ENCODE assay signal across 32 cellular contexts in genomic region chr9:133538851-133539250, GRCh38. TPM values are rescaled to one million over a fixed set of nuclear protein-coding genes. Genes with fewer than 3 reads are reported as not detected.
DNase-seq lines count a peak whose midpoint lies in the region; ATAC-seq and TF ChIP-seq lines count a peak whose summit lies in the region.
"Had no signal": no experiment of that assay in that cellular context is flagged by ENCODE, and none has a peak within 500 bp of the region (broad histone marks: within the 10 kb centered on the region; RNA-seq: fewer than 3 reads in every experiment).

No MANE protein-coding gene starts in this region.

- H3K79me2 ChIP-seq in mesendoderm (ENCODE audit: control insufficient read depth, insufficient read depth, low read length) (no peaks in the 10 kb centered on the region), GM23338 (replicated peaks; ENCODE audit: insufficient read depth) (no peaks in the 10 kb centered on the region)

- H3K4me3 ChIP-seq in heart left ventricle (peak overlapping the region in 8 of 12 donors; percentile 13 to 43 (median 36)), mesendoderm (ENCODE audit: low read length) (no peak overlapping the region), GM23338 (no peak overlapping the region)
- H3K4me3 ChIP-seq: GM23248, MG63 had no signal

- no peak overlapping the region for H2BK15ac ChIP-seq in mesendoderm (replicated peaks; ENCODE audit: low read depth)

- H3K56ac ChIP-seq in mesendoderm (ENCODE audit: low read length), result peak overlapping the region; percentile 82

- peaks cover 21% of the 10 kb centered on the region for H3K27me3 Mint-ChIP-seq in GM23338 (ENCODE audit: insufficient read depth, low read depth, poor library complexity)

- no peak overlapping the region for H2BK120ac ChIP-seq in mesendoderm (ENCODE audit: low read depth, low read length)

- H3K27ac ChIP-seq in heart left ventricle (peak overlapping the region in 10 of 12 donors; percentile 44 to 80 (median 68)), caudate nucleus (ENCODE audit: low read depth, low read length) (peak overlapping the region; percentile 49), mesendoderm (ENCODE audit: low read depth, low read length) (no peak overlapping the region), substantia nigra (ENCODE audit: low read depth, low read length, poor library complexity, severe bottlenecking) (peak overlapping the region; percentile 89), GM23338 (ENCODE audit: low read depth) (no peak overlapping the region)
- H3K27ac ChIP-seq: GM23248 had no signal

- no peak for TF ChIP-seq POLR2A in heart left ventricle (IDR thresholded peaks at IDR 0.05)

- H2AFZ ChIP-seq in GM23338, result no peak overlapping the region
- H2AFZ ChIP-seq: GM23248 had no signal

- WGBS in heart left ventricle, 4 donors, result 85 to 90% (median 87%) methylated on average over 6 to 9 of the region's 9 CpGs
- WGBS in mesendoderm (ENCODE audit: extremely low coverage, insufficient coverage, low lambda C conversion rate), result no CpG with 5 or more reads among the region's 9 CpGs

- no peak overlapping the region for H4K8ac ChIP-seq in mesendoderm (ENCODE audit: low read depth, low read length)

- H3K36me3 Mint-ChIP-seq in GM23338 (ENCODE audit: low read depth), result no peaks in the 10 kb centered on the region
- H3K36me3 Mint-ChIP-seq: activated naive CD4-positive, alpha-beta T cell treated with anti-CD3 and anti-CD28 coated beads, Interleukin-2, amount 10 ng/mL, durations not matched to agents 7 days and 5 days; CD8-positive, alpha-beta memory T cell; naive thymus-derived CD4-positive, alpha-beta T cell had no signal

- H3K79me1 ChIP-seq in mesendoderm (ENCODE audit: low read length), result no peaks in the 10 kb centered on the region

- H3K4ac ChIP-seq in mesendoderm (ENCODE audit: low read depth, low read length), result no peak overlapping the region

- DNase-seq in heart left ventricle (no peak), left ventricle myocardium superior (no peak), caudate nucleus (lab: John Stamatoyannopoulos, UW) (no peak), mesendoderm (no peak), substantia nigra (lab: John Stamatoyannopoulos, UW) (no peak), anterior cingulate cortex (lab: John Stamatoyannopoulos, UW) (no peak), GM23338 (ENCODE audit: low spot score) (no peak), midbrain (lab: John Stamatoyannopoulos, UW) (no peak)
- DNase-seq: activated CD4-positive, alpha-beta T cell treated with anti-CD3 and anti-CD28 coated beads, Interleukin-2, amount 50 U/mL, for 48 hours; activated naive CD4-positive, alpha-beta T cell treated with anti-CD3 and anti-CD28 coated beads, Interleukin-2, amount 10 ng/mL, durations not matched to agents 7 days and 5 days; amniotic stem cell; CD8-positive, alpha-beta memory T cell; effector memory CD4-positive, alpha-beta T cell; erythroblast; KBM-7; kidney glomerular epithelial cell; MG63; naive thymus-derived CD4-positive, alpha-beta T cell; NCI-H2081; NCI-H345; NCI-H748 treated with DMSO at 0.1 percent for 48 hours; retina; stimulated activated CD4-positive, alpha-beta T cell treated with anti-CD3 and anti-CD28 coated beads, Interleukin-2, amount 100 ng/mL, for 48 hours; T-helper 1 cell had no signal

- TF ChIP-seq CTCF in heart left ventricle (IDR thresholded peaks at IDR 0.05) (no peak), GM23338 (conservative IDR thresholded peaks at IDR 0.05; ENCODE audit: low read depth in 2 of 2) (no peak)

- H3K36me3 ChIP-seq in heart left ventricle (peaks cover 0 to 32% (median 0%) of the 10 kb centered on the region in 9 donors), mesendoderm (ENCODE audit: control insufficient read depth, insufficient read depth, low read length) (no peaks in the 10 kb centered on the region), GM23338 (ENCODE audit: insufficient read depth) (no peaks in the 10 kb centered on the region)
- H3K36me3 ChIP-seq: MG63, uterus had no signal

- no peak overlapping the region for H3K27ac Mint-ChIP-seq in GM23338
- H3K27ac Mint-ChIP-seq: activated naive CD4-positive, alpha-beta T cell treated with anti-CD3 and anti-CD28 coated beads, Interleukin-2, amount 10 ng/mL, durations not matched to agents 7 days and 5 days; activated T-helper 1 cell treated with anti-CD3 and anti-CD28 coated beads, Interleukin-12 subunit alpha, Interleukin-12 subunit beta, Interleukin-2, Interleukin-4 antibody, amounts not matched to agents 30 ng/mL and 10 ng/mL and 1 ng/mL, durations not matched to agents 14 hours and 24 hours and 36 hours; CD8-positive, alpha-beta memory T cell; naive thymus-derived CD4-positive, alpha-beta T cell had no signal

- no peak overlapping the region for H4K5ac ChIP-seq in mesendoderm (ENCODE audit: low read length)

- no peaks in the 10 kb centered on the region for H3K9me3 ChIP-seq in heart left ventricle
- H3K9me3 ChIP-seq: MG63, uterus had no signal

- peak overlapping the region; percentile 72 for H3K9ac ChIP-seq in mesendoderm (ENCODE audit: low read length)
- H3K9ac ChIP-seq: GM23248 had no signal

- peaks cover 0 to 64% (median 37%) of the 10 kb centered on the region in 12 donors for H3K4me1 ChIP-seq in heart left ventricle
- H3K4me1 ChIP-seq in mesendoderm (ENCODE audit: control insufficient read depth, low read depth, low read length), result peaks cover 10% of the 10 kb centered on the region
- H3K4me1 ChIP-seq in GM23338 (ENCODE audit: insufficient read depth), result peaks cover 3% of the 10 kb centered on the region; the same call in 1 of the 2 replicates

- H2AK5ac ChIP-seq in mesendoderm (ENCODE audit: low read length), result no peak overlapping the region

- no peaks in the 10 kb centered on the region for H3K9me3 Mint-ChIP-seq in GM23338
- H3K9me3 Mint-ChIP-seq: activated naive CD4-positive, alpha-beta T cell treated with anti-CD3 and anti-CD28 coated beads, Interleukin-2, amount 10 ng/mL, durations not matched to agents 7 days and 5 days; activated T-helper 1 cell treated with anti-CD3 and anti-CD28 coated beads, Interleukin-12 subunit alpha, Interleukin-12 subunit beta, Interleukin-2, Interleukin-4 antibody, amounts not matched to agents 30 ng/mL and 10 ng/mL and 1 ng/mL, durations not matched to agents 14 hours and 24 hours and 36 hours; CD8-positive, alpha-beta memory T cell; naive thymus-derived CD4-positive, alpha-beta T cell had no signal

- peaks cover 19% of the 10 kb centered on the region for H3K4me1 Mint-ChIP-seq in GM23338
- H3K4me1 Mint-ChIP-seq: activated naive CD4-positive, alpha-beta T cell treated with anti-CD3 and anti-CD28 coated beads, Interleukin-2, amount 10 ng/mL, durations not matched to agents 7 days and 5 days had no signal

- H3K4me2 ChIP-seq in mesendoderm (ENCODE audit: low read length) (no peak overlapping the region), GM23338 (no peak overlapping the region)

- no peaks in the 10 kb centered on the region for H3F3A ChIP-seq in GM23338 (replicated peaks; ENCODE audit: low read depth)

- no peak overlapping the region for H3K18ac ChIP-seq in mesendoderm (ENCODE audit: low read length)

- no peak overlapping the region for H2BK5ac ChIP-seq in mesendoderm (ENCODE audit: low read length)

- ATAC-seq in heart left ventricle (no peak), left ventricle myocardium superior (no peak), GM23338 (no peak)
- ATAC-seq: naive thymus-derived CD4-positive, alpha-beta T cell had no signal

- H4K20me1 ChIP-seq in GM23338 (replicated peaks; ENCODE audit: insufficient read depth), result no peaks in the 10 kb centered on the region

- H3K9me2 ChIP-seq in GM23338 (ENCODE audit: insufficient read depth), result no peaks in the 10 kb centered on the region

- no peak overlapping the region for H3K4me3 Mint-ChIP-seq in GM23338
- H3K4me3 Mint-ChIP-seq: activated naive CD4-positive, alpha-beta T cell treated with anti-CD3 and anti-CD28 coated beads, Interleukin-2, amount 10 ng/mL, durations not matched to agents 7 days and 5 days; activated T-helper 1 cell treated with anti-CD3 and anti-CD28 coated beads, Interleukin-12 subunit alpha, Interleukin-12 subunit beta, Interleukin-2, Interleukin-4 antibody, amounts not matched to agents 30 ng/mL and 10 ng/mL and 1 ng/mL, durations not matched to agents 14 hours and 24 hours and 36 hours; CD8-positive, alpha-beta memory T cell; naive thymus-derived CD4-positive, alpha-beta T cell had no signal

- H3K27me3 ChIP-seq in heart left ventricle (peaks cover 0 to 12% (median 0%) of the 10 kb centered on the region in 9 donors), mesendoderm (ENCODE audit: insufficient read depth, low read length, poor library complexity) (no peaks in the 10 kb centered on the region), GM23338 (ENCODE audit: insufficient read depth) (peaks cover 4% of the 10 kb centered on the region; the same call in 1 of the 2 replicates)
- H3K27me3 ChIP-seq: MG63, uterus had no signal

- intact Hi-C loops in heart left ventricle (cut with DNase I) (loop anchor here in 3 of 10 donors (1.0 to 10.0 kb wide), 5 partner anchors 19 to 456 kb away; partner anchors contain the start of gene VAV2 (in 1 of the 3)), left ventricle myocardium superior (cut with micrococcal nuclease) (no loop called here)

- H3K23ac ChIP-seq in mesendoderm (ENCODE audit: low read length), result no peak overlapping the region

TF ChIP-seq in GM23338, 12 proteins besides CTCF, POLR2A, EP300 and RAD21 (continues in another document):
- TF ChIP-seq EZH2phosphoT487 (IDR thresholded peaks at IDR 0.05; ENCODE audit: unreplicated experiment), result no peak

RNA-seq across cellular contexts. Expression of gene ADAMTSL2, which starts 4.3 kb away (rescaled TPM):
- total RNA-seq in heart left ventricle (1 to 10 TPM; 2.3 to 5.1 (median 4.2) TPM), left ventricle myocardium superior (5.1 TPM)
- polyA plus RNA-seq in heart left ventricle (1 to 10 TPM; 2.3 to 3.5 TPM), GM23338 (2016; fragmentation: Nextera tagmentation; extraction: Ambion mirVana) (0.15 and 0.21 TPM in 2 replicates)
- polyA plus RNA-seq in mesendoderm (2013, experiment 1 of 2), result 0.32 TPM
- 0.29 TPM for polyA plus RNA-seq in mesendoderm (2013, experiment 2 of 2)
- 0.66 and 1.1 TPM in 2 replicates for total RNA-seq in GM23338 (2014; rRNA removed; shearing (Covaris generic))
- total RNA-seq: activated T-helper 1 cell treated with anti-CD3 and anti-CD28 coated beads, Interleukin-12 subunit alpha, Interleukin-12 subunit beta, Interleukin-2, Interleukin-4 antibody, amounts not matched to agents 30 ng/mL and 10 ng/mL and 1 ng/mL, durations not matched to agents 14 hours and 24 hours and 36 hours; CD8-positive, alpha-beta memory T cell had no signal
- polyA plus RNA-seq: CD8-positive, alpha-beta memory T cell; GM23248 had no signal

RNA-seq across cellular contexts. Expression of gene MYMK, which starts 14.1 kb away (rescaled TPM):
- total RNA-seq in heart left ventricle (not detected), left ventricle myocardium superior (not detected)
- polyA plus RNA-seq in heart left ventricle (not detected), GM23338 (2016; fragmentation: Nextera tagmentation; extraction: Ambion mirVana) (0.54 TPM in 1 of 2 replicates, not detected in the other)
- polyA plus RNA-seq in mesendoderm (2013, experiment 1 of 2), result not detected
- polyA plus RNA-seq in mesendoderm (2013, experiment 2 of 2), result 0.08 TPM
- not detected in 2 replicates for total RNA-seq in GM23338 (2014; rRNA removed; shearing (Covaris generic))
- total RNA-seq: A172; activated T-helper 1 cell treated with anti-CD3 and anti-CD28 coated beads, Interleukin-12 subunit alpha, Interleukin-12 subunit beta, Interleukin-2, Interleukin-4 antibody, amounts not matched to agents 30 ng/mL and 10 ng/mL and 1 ng/mL, durations not matched to agents 14 hours and 24 hours and 36 hours; CD8-positive, alpha-beta memory T cell; fibroblast of villous mesenchyme; GM23248; naive thymus-derived CD4-positive, alpha-beta T cell; osteocyte; RPMI7951; SK-MEL-5; uterus had no signal
- polyA plus RNA-seq: CD8-positive, alpha-beta memory T cell; GM23248; naive thymus-derived CD4-positive, alpha-beta T cell had no signal

RNA-seq across cellular contexts. Expression of gene SLC2A6, which starts 60.0 kb away (rescaled TPM):
- 10 to 100 TPM in 1 of 9 donors, 1 to 10 TPM in 8; 1.8 to 10.4 (median 3.2) TPM for total RNA-seq in heart left ventricle
- 1 to 10 TPM; 2.7 to 4.9 TPM for polyA plus RNA-seq in heart left ventricle
- total RNA-seq in left ventricle myocardium superior, result 2.4 TPM
- 12.9 TPM for polyA plus RNA-seq in mesendoderm (2013, experiment 1 of 2)
- 12.7 TPM for polyA plus RNA-seq in mesendoderm (2013, experiment 2 of 2)
- total RNA-seq in GM23338 (2014; rRNA removed; shearing (Covaris generic)), result 30.9 and 39.3 TPM in 2 replicates
- 17.5 and 17.6 TPM in 2 replicates for polyA plus RNA-seq in GM23338 (2016; fragmentation: Nextera tagmentation; extraction: Ambion mirVana)

Comparison
In these comparisons a context has a peak if more than half of its experiments do, and no peak if none do; other contexts are left out.
1. H3K27ac ChIP-seq: peak in heart left ventricle (10 of 12), caudate nucleus (single experiment) and substantia nigra (single experiment); none in mesendoderm (single experiment) and GM23338 (single experiment).
2. H3K4me3 ChIP-seq: peak in heart left ventricle (8 of 12); none in mesendoderm (single experiment) and GM23338 (single experiment).